In genomic region chr12:108559748-108560147, GRCh38 we compare ENCODE assay signal across 1 cellular context.
TF ChIP-seq lines count a peak whose summit lies in the region.

No MANE protein-coding gene starts in this region.

TF ChIP-seq in IMR-90, 13 proteins besides CTCF, POLR2A, EP300 and RAD21 (continued from another document):
- TF ChIP-seq, protein P1, sequence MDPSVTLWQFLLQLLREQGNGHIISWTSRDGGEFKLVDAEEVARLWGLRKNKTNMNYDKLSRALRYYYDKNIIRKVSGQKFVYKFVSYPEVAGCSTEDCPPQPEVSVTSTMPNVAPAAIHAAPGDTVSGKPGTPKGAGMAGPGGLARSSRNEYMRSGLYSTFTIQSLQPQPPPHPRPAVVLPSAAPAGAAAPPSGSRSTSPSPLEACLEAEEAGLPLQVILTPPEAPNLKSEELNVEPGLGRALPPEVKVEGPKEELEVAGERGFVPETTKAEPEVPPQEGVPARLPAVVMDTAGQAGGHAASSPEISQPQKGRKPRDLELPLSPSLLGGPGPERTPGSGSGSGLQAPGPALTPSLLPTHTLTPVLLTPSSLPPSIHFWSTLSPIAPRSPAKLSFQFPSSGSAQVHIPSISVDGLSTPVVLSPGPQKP (IDR thresholded peaks at IDR 0.05; ENCODE audit: borderline replicate concordance, low read depth, low read length) = no peak
- TF ChIP-seq BHLHE40 (IDR thresholded peaks at IDR 0.05; ENCODE audit: low read depth, low read length) = no peak
